Comparison of ENCODE assay signal across 34 cellular contexts in the genomic region with DNA sequence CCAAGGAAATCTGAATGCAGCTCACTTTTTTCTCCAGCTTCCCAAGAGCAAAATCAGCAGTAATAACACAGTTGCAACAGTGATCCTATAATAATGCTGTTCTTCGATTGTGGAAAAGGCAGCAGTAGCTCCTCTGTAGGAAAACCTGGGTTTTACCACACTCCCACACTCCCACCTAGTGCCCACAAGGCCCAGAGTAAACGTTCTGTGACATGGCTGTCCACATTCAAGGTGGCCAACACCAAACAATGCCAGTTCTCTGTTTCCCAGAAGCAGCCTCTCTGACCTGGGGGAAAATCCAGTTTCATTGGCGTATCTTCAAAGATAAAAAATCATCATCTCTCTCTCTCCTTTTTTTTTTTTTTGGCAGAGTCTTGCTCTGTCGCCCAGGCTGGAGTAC. TPM values are rescaled to one million over a fixed set of nuclear protein-coding genes. Genes with fewer than 3 reads are reported as not detected.
"Had no signal": no experiment of that assay in that cellular context is flagged by ENCODE, and none has a peak within 500 bp of the region (broad histone marks: within the 10 kb centered on the region; RNA-seq: fewer than 3 reads in every experiment).

No MANE protein-coding gene starts in this region.

- H3K9me3 ChIP-seq: colonic mucosa, esophagus muscularis mucosa, gastroesophageal sphincter, heart left ventricle, left lung, neutrophil, pancreas, right atrium auricular region, stomach, tibial artery, upper lobe of left lung had no signal

- FAIRE-seq: endothelial cell of umbilical vein, islet of Langerhans, pancreas, urothelium cell line had no signal

- H3K9me3 Mint-ChIP-seq: dendritic cell treated with granulocyte-macrophage colony-stimulating factor and Interleukin-4, amounts not matched to agents 40 ng/mL and 50 ng/mL, for 4 days; naive thymus-derived CD4-positive, alpha-beta T cell; stimulated activated effector memory CD8-positive, alpha-beta T cell treated with anti-CD3 and anti-CD28 coated beads, Interleukin-12 subunit alpha, Interleukin-12 subunit beta, amount 100 ng/mL, for 72 hours had no signal

- DNase-seq: colonic mucosa; effector memory CD4-positive, alpha-beta T cell; foreskin keratinocyte; heart left ventricle; left cardiac atrium; left lung; mesendoderm; midbrain; naive thymus-derived CD4-positive, alpha-beta T cell; pancreas; stimulated activated CD4-positive, alpha-beta T cell treated with anti-CD3 and anti-CD28 coated beads, Interleukin-2, amount 100 ng/mL, for 24 hours; stimulated activated CD4-positive, alpha-beta T cell treated with anti-CD3 and anti-CD28 coated beads, Interleukin-4, amount 100 ng/mL, for 24 hours; stimulated activated naive CD4-positive, alpha-beta T cell treated with Interleukin-2 at 50 U/mL for 16 hours; stomach; tibial artery; upper lobe of left lung had no signal

- H3K36me3 ChIP-seq: colonic mucosa, gastroesophageal sphincter, left lung, neutrophil, pancreas, right atrium auricular region, stomach, tibial artery, upper lobe of left lung had no signal

- H2AFZ ChIP-seq: hepatocyte had no signal

- H3K79me2 ChIP-seq: hepatocyte had no signal

- H3K27ac ChIP-seq: colonic mucosa, esophagus muscularis mucosa, foreskin keratinocyte, gastroesophageal sphincter, heart left ventricle, hepatocyte, left lung, neutrophil, pancreas, right atrium auricular region, stomach, tibial artery, upper lobe of left lung had no signal

- H3K4me2 ChIP-seq: hepatocyte, smooth muscle cell had no signal

- H3K4me1 ChIP-seq: colonic mucosa, esophagus muscularis mucosa, foreskin keratinocyte, gastroesophageal sphincter, heart left ventricle, left lung, pancreas, right atrium auricular region, stomach, tibial artery, upper lobe of left lung had no signal

- H3K4me3 Mint-ChIP-seq: dendritic cell treated with granulocyte-macrophage colony-stimulating factor and Interleukin-4, amounts not matched to agents 40 ng/mL and 50 ng/mL, for 4 days; naive thymus-derived CD4-positive, alpha-beta T cell; stimulated activated effector memory CD8-positive, alpha-beta T cell treated with anti-CD3 and anti-CD28 coated beads, Interleukin-12 subunit alpha, Interleukin-12 subunit beta, amount 100 ng/mL, for 72 hours had no signal

- H3K36me3 Mint-ChIP-seq: naive thymus-derived CD4-positive, alpha-beta T cell; stimulated activated effector memory CD8-positive, alpha-beta T cell treated with anti-CD3 and anti-CD28 coated beads, Interleukin-12 subunit alpha, Interleukin-12 subunit beta, amount 100 ng/mL, for 72 hours had no signal

- H3K27ac Mint-ChIP-seq: dendritic cell treated with granulocyte-macrophage colony-stimulating factor and Interleukin-4, amounts not matched to agents 40 ng/mL and 50 ng/mL, for 4 days; naive thymus-derived CD4-positive, alpha-beta T cell; stimulated activated effector memory CD8-positive, alpha-beta T cell treated with anti-CD3 and anti-CD28 coated beads, Interleukin-12 subunit alpha, Interleukin-12 subunit beta, amount 100 ng/mL, for 72 hours had no signal

- H3K4me3 ChIP-seq: colonic mucosa, esophagus muscularis mucosa, gastroesophageal sphincter, heart left ventricle, hepatocyte, left lung, pancreas, right atrium auricular region, smooth muscle cell, stomach, tibial artery, upper lobe of left lung had no signal

- H3K4me1 Mint-ChIP-seq: stimulated activated effector memory CD8-positive, alpha-beta T cell treated with anti-CD3 and anti-CD28 coated beads, Interleukin-12 subunit alpha, Interleukin-12 subunit beta, amount 100 ng/mL, for 72 hours had no signal

- ATAC-seq: foreskin keratinocyte; gastroesophageal sphincter; heart left ventricle; left cardiac atrium; left lung; naive thymus-derived CD4-positive, alpha-beta T cell; pancreas; sciatic nerve; stimulated activated effector memory CD8-positive, alpha-beta T cell treated with anti-CD3 and anti-CD28 coated beads, Interleukin-12 subunit alpha, Interleukin-12 subunit beta, amount 100 ng/mL, for 72 hours had no signal

- H3K27me3 ChIP-seq: colonic mucosa, foreskin keratinocyte, neutrophil, pancreas, right atrium auricular region, upper lobe of left lung had no signal

RNA-seq across cellular contexts. Expression of gene WT1, which starts 40.2 kb away (rescaled TPM):
- total RNA-seq: chondrocyte; endothelial cell of umbilical vein; fibroblast of lung; lower leg skin; lung microvascular endothelial cell; naive thymus-derived CD4-positive, alpha-beta T cell; smooth muscle cell; temporal lobe had no signal
- polyA plus RNA-seq: endothelial cell of umbilical vein; fibroblast of lung; foreskin keratinocyte; naive thymus-derived CD4-positive, alpha-beta T cell; neural cell; smooth muscle cell had no signal
